Comparison of ENCODE assay signal across 21 cellular contexts in the genomic region with DNA sequence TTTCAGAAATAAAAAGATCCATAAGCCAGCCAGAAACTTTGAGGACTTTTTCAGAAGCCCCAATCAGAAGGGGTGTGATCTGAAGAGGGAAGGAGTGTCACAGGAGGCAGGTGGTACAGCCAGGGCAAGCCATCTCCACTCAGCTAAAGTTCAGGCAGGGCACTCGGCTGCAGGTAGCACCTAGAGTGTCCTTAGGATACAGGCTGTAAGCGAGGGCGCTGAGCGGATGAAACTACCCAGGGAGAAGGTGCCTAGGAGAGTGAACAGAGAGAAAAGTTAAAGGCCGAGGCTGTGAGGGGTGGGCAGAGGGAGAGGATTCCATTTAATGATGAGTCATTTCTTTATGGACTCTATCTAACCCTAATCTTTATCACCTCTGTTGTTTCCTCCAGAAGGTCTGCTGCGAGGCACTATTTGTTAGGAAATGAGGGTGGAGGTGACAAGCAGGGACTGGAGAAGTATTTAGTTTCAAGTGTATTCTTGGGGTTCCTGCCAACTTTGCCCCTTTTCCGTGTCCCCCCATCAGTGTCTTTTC.
"Had no signal": no experiment of that assay in that cellular context is flagged by ENCODE, and none has a peak within 500 bp of the region (broad histone marks: within the 10 kb centered on the region; RNA-seq: fewer than 3 reads in every experiment).

No MANE protein-coding gene starts in this region.

- H3K27ac ChIP-seq: PC-9, Peyer's patch, SJSA1, SK-N-MC had no signal

- H3K27me3 ChIP-seq: MG63, Peyer's patch, SJSA1 had no signal

- H3K4me2 ChIP-seq: PC-9 had no signal

- H3K4me3 ChIP-seq: MG63, PC-9, Peyer's patch, SJSA1, SK-N-MC had no signal

- DNase-seq: Karpas-422, KG1, MG63, NCI-H1092 treated with DMSO at 0.1 percent for 48 hours, NCI-H1417, NCI-H1436 treated with DMSO at 0.1 percent for 48 hours, NCI-H1694 treated with DMSO at 0.1 percent for 48 hours, NCI-H1930, NCI-H2081, NCI-H2107, NCI-H2227 treated with DMSO at 0.1 percent for 48 hours, NCI-H524, NCI-H69, NCI-H774, PC-9, Peyer's patch, Right ventricle myocardium superior, RPMI8226, SIG-M5 had no signal

- H3K36me3 ChIP-seq: MG63, Peyer's patch, SJSA1 had no signal

- H3K4me1 ChIP-seq: Peyer's patch, SJSA1 had no signal

- H3K9me3 ChIP-seq: MG63, Peyer's patch, SJSA1 had no signal

- H2AFZ ChIP-seq: PC-9 had no signal
